In genomic region chr1:161469122-161469923, GRCh38 we compare ENCODE assay signal across 10 cellular contexts. TPM values are rescaled to one million over a fixed set of nuclear protein-coding genes. Genes with fewer than 3 reads are reported as not detected.
DNase-seq lines count a peak whose midpoint lies in the region; ATAC-seq, FAIRE-seq and TF ChIP-seq lines count a peak whose summit lies in the region.
"Not testable (repeated sequence)": the region's sequence is repeated elsewhere in the genome, so short reads cannot be mapped to it uniquely, and the experiment has no call there.
"Had no signal": no experiment of that assay in that cellular context is flagged by ENCODE, and none has a peak within 500 bp of the region (broad histone marks: within the 10 kb centered on the region; RNA-seq: fewer than 3 reads in every experiment).

No MANE protein-coding gene starts in this region.

- not testable (repeated sequence) for H3K27ac Mint-ChIP-seq in CD8-positive, alpha-beta T cell; T-helper 17 cell

- not testable (repeated sequence) for TF ChIP-seq CTCF in CD8-positive, alpha-beta T cell (IDR thresholded peaks at IDR 0.05); pancreas (IDR thresholded peaks at IDR 0.05)

- not testable (repeated sequence) for H3K9me3 ChIP-seq in CD8-positive, alpha-beta T cell (ENCODE audit: low read length); T-helper 17 cell (ENCODE audit: control insufficient read depth, low read length, poor library complexity, severe bottlenecking); pancreas

- not testable (repeated sequence) for H3K36me3 ChIP-seq in CD8-positive, alpha-beta T cell (ENCODE audit: insufficient read depth, low read length); pancreas

- intact Hi-C loops in CD8-positive, alpha-beta T cell (cut with DNase I, micrococcal nuclease); Right ventricle myocardium inferior (cut with DNase I); pancreas (cut with DNase I): not testable (repeated sequence)

- not testable (repeated sequence) for H3K27me3 ChIP-seq in CD8-positive, alpha-beta T cell (ENCODE audit: insufficient read depth, low read length); pancreas

- not testable (repeated sequence) for H3K4me3 ChIP-seq in CD8-positive, alpha-beta T cell (ENCODE audit: low read depth, low read length); pancreas

- not testable (repeated sequence) for FAIRE-seq in pancreas (lab: Jason Lieb, UNC)

- H3K27me3 Mint-ChIP-seq in CD8-positive, alpha-beta T cell (ENCODE audit: low read depth), result peaks cover 20% of the 10 kb centered on the region
- H3K27me3 Mint-ChIP-seq in T-helper 17 cell, result peaks cover 24% of the 10 kb centered on the region

- not testable (repeated sequence) for DNase-seq in CD8-positive, alpha-beta T cell; T-helper 17 cell; Right ventricle myocardium inferior (ENCODE audit: missing footprints); pancreas

- H3K4me3 Mint-ChIP-seq in CD8-positive, alpha-beta T cell; T-helper 17 cell: not testable (repeated sequence)

- not testable (repeated sequence) for H3K4me1 ChIP-seq in CD8-positive, alpha-beta T cell (ENCODE audit: insufficient read depth, low read length); pancreas

- H3K9me3 Mint-ChIP-seq in CD8-positive, alpha-beta T cell, result not testable (repeated sequence)

- not testable (repeated sequence) for H3K36me3 Mint-ChIP-seq in CD8-positive, alpha-beta T cell; T-helper 17 cell (ENCODE audit: low read depth)

- H3K27ac ChIP-seq in CD8-positive, alpha-beta T cell (ENCODE audit: low read depth, low read length); pancreas: not testable (repeated sequence)

- not testable (repeated sequence) for H3K4me1 Mint-ChIP-seq in CD8-positive, alpha-beta T cell (ENCODE audit: low read depth); T-helper 17 cell

- POLR2A ChIA-PET in CD8-positive, alpha-beta T cell (lab: Charles Lee), result not testable (repeated sequence)

- WGBS in pancreas, 2 donors, result no CpG with 5 or more reads among the region's 81 CpGs

- CTCF ChIA-PET in CD8-positive, alpha-beta T cell (lab: Charles Lee), result not testable (repeated sequence)

- ATAC-seq in CD8-positive, alpha-beta T cell, result peak; percentile 27
- peak; percentile 69 for ATAC-seq in GM19324 (IDR thresholded peaks at IDR 0.05; ENCODE audit: low FRiP score, unreplicated experiment)
- peak; percentile 62 for ATAC-seq in GM21576 (IDR thresholded peaks at IDR 0.05; ENCODE audit: unreplicated experiment)
- peak; percentile 80 for ATAC-seq in HG02885 (IDR thresholded peaks at IDR 0.05; ENCODE audit: poor library complexity, unreplicated experiment)
- peak; percentile 73 for ATAC-seq in HG03342 (IDR thresholded peaks at IDR 0.05; ENCODE audit: unreplicated experiment)
- peak; percentile 39 for ATAC-seq in T-helper 17 cell
- ATAC-seq in Right ventricle myocardium inferior, result peak; percentile 50
- ATAC-seq in pancreas, result peak; percentile 66 to 92 (median 87)

RNA-seq across cellular contexts. Expression of gene FCGR2A, which starts 35.9 kb away (rescaled TPM):
- under 1 TPM; 0.31 to 0.46 TPM for total RNA-seq in CD8-positive, alpha-beta T cell
- total RNA-seq in T-helper 17 cell (1 to 10 TPM; 2.5 to 6.1 TPM), Right ventricle myocardium inferior (22.1 TPM), pancreas (10 to 100 TPM in 3 of 6 donors, 1 to 10 TPM in 3; 2.0 to 32.7 (median 7.6) TPM)
- polyA plus RNA-seq in pancreas, result 1 to 10 TPM; 2.1 to 3.1 TPM
- total RNA-seq: A673 had no signal
- polyA plus RNA-seq: CD8-positive, alpha-beta memory T cell had no signal

RNA-seq across cellular contexts. Expression of gene HSPA6, which starts 55.0 kb away (rescaled TPM):
- under 1 TPM; 0.17 to 0.30 TPM for total RNA-seq in CD8-positive, alpha-beta T cell
- under 1 TPM; 0.27 to 0.50 TPM for total RNA-seq in T-helper 17 cell
- total RNA-seq in Right ventricle myocardium inferior, result 1.1 TPM
- total RNA-seq in pancreas, result 1 to 10 TPM in 3 of 6 donors, under 1 TPM in 3; 0.19 to 2.2 (median 0.91) TPM
- polyA plus RNA-seq in pancreas, result 1 to 10 TPM; 1.6 to 3.4 TPM

Comparison
In these comparisons a context has a peak if more than half of its experiments do, and no peak if none do; other contexts are left out.
1. ATAC-seq: peak in every context shown above with its lines; median percentile 87 in pancreas; 80 in HG02885; 73 in HG03342; 69 in GM19324; 62 in GM21576; 50 in Right ventricle myocardium inferior; 39 in T-helper 17 cell; 27 in CD8-positive, alpha-beta T cell.